17 cellular contexts compared by ENCODE assay signal in genomic region chrX:49210406-49210805, GRCh38. TPM values are rescaled to one million over a fixed set of nuclear protein-coding genes. Genes with fewer than 3 reads are reported as not detected.
"Had no signal": no experiment of that assay in that cellular context is flagged by ENCODE, and none has a peak within 500 bp of the region (broad histone marks: within the 10 kb centered on the region; RNA-seq: fewer than 3 reads in every experiment).

No MANE protein-coding gene starts in this region.

- H3K4me3 Mint-ChIP-seq: effector memory CD8-positive, alpha-beta T cell had no signal

- H3K9me3 Mint-ChIP-seq: dendritic cell treated with granulocyte-macrophage colony-stimulating factor and Interleukin-4, amounts not matched to agents 40 ng/mL and 50 ng/mL, for 4 days had no signal

- H3K27ac Mint-ChIP-seq: dendritic cell treated with granulocyte-macrophage colony-stimulating factor and Interleukin-4, amounts not matched to agents 40 ng/mL and 50 ng/mL, for 4 days; effector memory CD8-positive, alpha-beta T cell; endodermal cell had no signal

- H3K4me1 Mint-ChIP-seq: endodermal cell had no signal

- DNase-seq: colonic mucosa; cortex of kidney; effector CD4-positive, alpha-beta T cell; effector CD8-positive, alpha-beta T cell; effector memory CD4-positive, alpha-beta T cell; effector memory CD8-positive, alpha-beta T cell; erythroblast; esophagus squamous epithelium; foreskin keratinocyte; foreskin melanocyte; gastrocnemius medialis; heart left ventricle; heart right ventricle had no signal

RNA-seq across cellular contexts. Expression of gene SYP, which starts 10.4 kb away (rescaled TPM):
- total RNA-seq: fibroblast of villous mesenchyme had no signal

RNA-seq across cellular contexts. Expression of gene CACNA1F, which starts 22.7 kb away (rescaled TPM):
- total RNA-seq: endothelial cell of umbilical vein, fibroblast of villous mesenchyme, foreskin keratinocyte, gastrocnemius medialis had no signal
